In genomic region chr14:100200311-100200710, GRCh38 we compare ENCODE assay signal across 28 cellular contexts.
"Had no signal": no experiment of that assay in that cellular context is flagged by ENCODE, and none has a peak within 500 bp of the region (broad histone marks: within the 10 kb centered on the region; RNA-seq: fewer than 3 reads in every experiment).

No MANE protein-coding gene starts in this region.

- H3K4me3 Mint-ChIP-seq: stimulated activated effector memory CD8-positive, alpha-beta T cell treated with anti-CD3 and anti-CD28 coated beads, Interleukin-12 subunit alpha, Interleukin-12 subunit beta, amount 100 ng/mL, for 72 hours; stimulated activated memory B cell treated with anti-CD40 and anti-IgM and Interleukin-4, amounts not matched to agents 10 μg/mL and 1 μg/mL and 100 μg/mL, for 72 hours; stimulated activated naive B cell treated with anti-CD40 and anti-IgM and Interleukin-4, amounts not matched to agents 10 μg/mL and 1 μg/mL and 100 μg/mL, for 72 hours; stimulated activated naive CD8-positive, alpha-beta T cell treated with anti-CD3 and anti-CD28 coated beads, Interleukin-15, amount 100 ng/mL, for 72 hours; stimulated activated naive CD8-positive, alpha-beta T cell treated with anti-CD3 and anti-CD28 coated beads, Interleukin-15, Interleukin-2, amounts not matched to agents 100 ng/mL and 50 ng/mL, for 24 hours; type B pancreatic cell had no signal

- H3K9me3 ChIP-seq: stomach, suprapubic skin, testis, thoracic aorta, thyroid gland, tibial artery, tibial nerve, transverse colon, upper lobe of left lung, upper lobe of right lung, uterus, vagina had no signal

- ATAC-seq: stimulated activated effector memory CD8-positive, alpha-beta T cell treated with anti-CD3 and anti-CD28 coated beads, Interleukin-12 subunit alpha, Interleukin-12 subunit beta, amount 100 ng/mL, for 72 hours; stimulated activated memory B cell treated with anti-CD40 and anti-IgM and Interleukin-4, amounts not matched to agents 10 μg/mL and 1 μg/mL and 100 μg/mL, for 72 hours; stimulated activated naive B cell treated with anti-CD40 and anti-IgM and Interleukin-4, amounts not matched to agents 10 μg/mL and 1 μg/mL and 100 μg/mL, for 72 hours; stimulated activated naive CD8-positive, alpha-beta T cell treated with anti-CD3 and anti-CD28 coated beads, Interleukin-15, amount 100 ng/mL, for 72 hours; stimulated activated naive CD8-positive, alpha-beta T cell treated with anti-CD3 and anti-CD28 coated beads, Interleukin-15, Interleukin-2, amounts not matched to agents 100 U/mL and 50 U/mL, for 24 hours; upper lobe of right lung had no signal

- H3K27me3 Mint-ChIP-seq: stimulated activated memory B cell treated with anti-CD40 and anti-IgM and Interleukin-4, amounts not matched to agents 10 μg/mL and 1 μg/mL and 100 μg/mL, for 72 hours; stimulated activated naive B cell treated with anti-CD40 and anti-IgM and Interleukin-4, amounts not matched to agents 10 μg/mL and 1 μg/mL and 100 μg/mL, for 72 hours; stimulated activated naive CD8-positive, alpha-beta T cell treated with anti-CD3 and anti-CD28 coated beads, Interleukin-15, amount 100 ng/mL, for 72 hours; stimulated activated naive CD8-positive, alpha-beta T cell treated with anti-CD3 and anti-CD28 coated beads, Interleukin-15, Interleukin-2, amounts not matched to agents 100 ng/mL and 50 ng/mL, for 24 hours; type B pancreatic cell had no signal

- H3K36me3 Mint-ChIP-seq: stimulated activated effector memory CD8-positive, alpha-beta T cell treated with anti-CD3 and anti-CD28 coated beads, Interleukin-12 subunit alpha, Interleukin-12 subunit beta, amount 100 ng/mL, for 72 hours; stimulated activated memory B cell treated with anti-CD40 and anti-IgM and Interleukin-4, amounts not matched to agents 10 μg/mL and 1 μg/mL and 100 μg/mL, for 72 hours; stimulated activated naive B cell treated with anti-CD40 and anti-IgM and Interleukin-4, amounts not matched to agents 10 μg/mL and 1 μg/mL and 100 μg/mL, for 72 hours; type B pancreatic cell had no signal

- H3K27ac ChIP-seq: stomach, suprapubic skin, testis, thoracic aorta, thyroid gland, tibial artery, tibial nerve, transverse colon, upper lobe of left lung, upper lobe of right lung, uterus, vagina had no signal

- DNase-seq: stimulated activated CD4-positive, alpha-beta T cell treated with anti-CD3 and anti-CD28 coated beads, Interleukin-2, amount 100 ng/mL, for 48 hours; stimulated activated CD4-positive, alpha-beta T cell treated with anti-CD3 and anti-CD28 coated beads, Interleukin-4, amount 100 ng/mL, for 1 hour; stimulated activated CD4-positive, alpha-beta T cell treated with anti-CD3 and anti-CD28 coated beads, Interleukin-4, amount 100 ng/mL, for 24 hours; stimulated activated CD4-positive, alpha-beta T cell treated with anti-CD3 and anti-CD28 coated beads, Interleukin-4, amount 100 ng/mL, for 4 hours; stimulated activated CD8-positive, alpha-beta memory T cell treated with anti-CD3 and anti-CD28 coated beads, Interleukin-4, amount 100 ng/mL, for 48 hours; stimulated activated naive B cell treated with anti-CD40 and anti-IgM and Interleukin-4, amounts not matched to agents 10 μg/mL and 1 μg/mL and 100 μg/mL, for 72 hours; stimulated activated naive CD4-positive, alpha-beta T cell; stimulated activated naive CD4-positive, alpha-beta T cell treated with Interleukin-2 at 50 U/mL for 16 hours; stimulated activated naive CD8-positive, alpha-beta T cell treated with anti-CD3 and anti-CD28 coated beads, Interleukin-15, amount 100 ng/mL, for 72 hours; stimulated activated naive CD8-positive, alpha-beta T cell treated with anti-CD3 and anti-CD28 coated beads, Interleukin-15, Interleukin-2, amounts not matched to agents 100 U/mL and 50 U/mL, for 24 hours; stomach; substantia nigra; testis; thyroid gland; tibial artery; transverse colon; trophoblast cell; upper lobe of left lung; upper lobe of right lung; uterus had no signal

- H3K4me3 ChIP-seq: stomach, suprapubic skin, testis, thoracic aorta, thyroid gland, tibial artery, tibial nerve, transverse colon, upper lobe of left lung, upper lobe of right lung, uterus, vagina had no signal

- H3K27ac Mint-ChIP-seq: stimulated activated effector memory CD8-positive, alpha-beta T cell treated with anti-CD3 and anti-CD28 coated beads, Interleukin-12 subunit alpha, Interleukin-12 subunit beta, amount 100 ng/mL, for 72 hours; stimulated activated memory B cell treated with anti-CD40 and anti-IgM and Interleukin-4, amounts not matched to agents 10 μg/mL and 1 μg/mL and 100 μg/mL, for 72 hours; stimulated activated naive B cell treated with anti-CD40 and anti-IgM and Interleukin-4, amounts not matched to agents 10 μg/mL and 1 μg/mL and 100 μg/mL, for 72 hours; stimulated activated naive CD8-positive, alpha-beta T cell treated with anti-CD3 and anti-CD28 coated beads, Interleukin-15, amount 100 ng/mL, for 72 hours; stimulated activated naive CD8-positive, alpha-beta T cell treated with anti-CD3 and anti-CD28 coated beads, Interleukin-15, Interleukin-2, amounts not matched to agents 100 ng/mL and 50 ng/mL, for 24 hours; type B pancreatic cell had no signal

- H3K4me1 ChIP-seq: testis, thyroid gland, tibial nerve, transverse colon, upper lobe of right lung, uterus, vagina had no signal

- H3K27me3 ChIP-seq: stomach, suprapubic skin, testis, thyroid gland, tibial artery, tibial nerve, transverse colon, upper lobe of left lung, upper lobe of right lung, uterus, vagina had no signal

- H3K4me1 Mint-ChIP-seq: stimulated activated effector memory CD8-positive, alpha-beta T cell treated with anti-CD3 and anti-CD28 coated beads, Interleukin-12 subunit alpha, Interleukin-12 subunit beta, amount 100 ng/mL, for 72 hours; stimulated activated memory B cell treated with anti-CD40 and anti-IgM and Interleukin-4, amounts not matched to agents 10 μg/mL and 1 μg/mL and 100 μg/mL, for 72 hours; stimulated activated naive B cell treated with anti-CD40 and anti-IgM and Interleukin-4, amounts not matched to agents 10 μg/mL and 1 μg/mL and 100 μg/mL, for 72 hours; stimulated activated naive CD8-positive, alpha-beta T cell treated with anti-CD3 and anti-CD28 coated beads, Interleukin-15, amount 100 ng/mL, for 72 hours had no signal

- H3K36me3 ChIP-seq: stomach, suprapubic skin, thoracic aorta, thyroid gland, tibial artery, tibial nerve, transverse colon, upper lobe of left lung, upper lobe of right lung, uterus, vagina had no signal

- H3K9me3 Mint-ChIP-seq: stimulated activated effector memory CD8-positive, alpha-beta T cell treated with anti-CD3 and anti-CD28 coated beads, Interleukin-12 subunit alpha, Interleukin-12 subunit beta, amount 100 ng/mL, for 72 hours; stimulated activated memory B cell treated with anti-CD40 and anti-IgM and Interleukin-4, amounts not matched to agents 10 μg/mL and 1 μg/mL and 100 μg/mL, for 72 hours; stimulated activated naive B cell treated with anti-CD40 and anti-IgM and Interleukin-4, amounts not matched to agents 10 μg/mL and 1 μg/mL and 100 μg/mL, for 72 hours; stimulated activated naive CD8-positive, alpha-beta T cell treated with anti-CD3 and anti-CD28 coated beads, Interleukin-15, amount 100 ng/mL, for 72 hours; stimulated activated naive CD8-positive, alpha-beta T cell treated with anti-CD3 and anti-CD28 coated beads, Interleukin-15, Interleukin-2, amounts not matched to agents 100 ng/mL and 50 ng/mL, for 24 hours; type B pancreatic cell had no signal
